18 cellular contexts compared by ENCODE assay signal in genomic region chr16:57971848-57972247, GRCh38. TPM values are rescaled to one million over a fixed set of nuclear protein-coding genes. Genes with fewer than 3 reads are reported as not detected.
DNase-seq lines count a peak whose midpoint lies in the region; ATAC-seq, FAIRE-seq and TF ChIP-seq lines count a peak whose summit lies in the region.
"Had no signal": no experiment of that assay in that cellular context is flagged by ENCODE, and none has a peak within 500 bp of the region (broad histone marks: within the 10 kb centered on the region; RNA-seq: fewer than 3 reads in every experiment).

No MANE protein-coding gene starts in this region.

- H2BK15ac ChIP-seq in H9 (ENCODE audit: low read depth, low read length) = no peak overlapping the region

- H3K27ac Mint-ChIP-seq in activated CD8-positive, alpha-beta T cell treated with anti-CD3 and anti-CD28 coated beads, Interleukin-2, amount 10 ng/mL, durations not matched to agents 7 days and 5 days = peak overlapping the region; percentile 21
- no peak overlapping the region for H3K27ac Mint-ChIP-seq in activated CD8-positive, alpha-beta T cell treated with anti-CD3 and anti-CD28 coated beads for 36 hours
- H3K27ac Mint-ChIP-seq in H9 = peak overlapping the region in 2 of 3 experiments; percentile 9 to 34; a peak in 2 of 7 replicates

- H3K9me3 ChIP-seq in BLaER1 (no peaks in the 10 kb centered on the region), H9 (ENCODE audit: control insufficient read depth, low read depth, low read length) (no peaks in the 10 kb centered on the region), K562 (replicated peaks; ENCODE audit: control insufficient read depth, insufficient read depth, low read depth, low read length) (no peaks in the 10 kb centered on the region)
- H3K9me3 ChIP-seq: BE2C had no signal

- no peaks in the 10 kb centered on the region for H3K9me3 Mint-ChIP-seq in activated CD8-positive, alpha-beta T cell treated with anti-CD3 and anti-CD28 coated beads, Interleukin-2, amount 10 ng/mL, durations not matched to agents 7 days and 5 days (ENCODE audit: insufficient read depth)
- H3K9me3 Mint-ChIP-seq in activated CD8-positive, alpha-beta T cell treated with anti-CD3 and anti-CD28 coated beads for 36 hours = no peaks in the 10 kb centered on the region
- no peaks in the 10 kb centered on the region for H3K9me3 Mint-ChIP-seq in H9
- H3K9me3 Mint-ChIP-seq: CD4-positive, alpha-beta memory T cell had no signal

- H3K36me3 ChIP-seq in BLaER1 (no peaks in the 10 kb centered on the region), K562 (ENCODE audit: control insufficient read depth, insufficient read depth, low read length) (no peaks in the 10 kb centered on the region)
- H3K36me3 ChIP-seq: BE2C had no signal

- H3K27me3 Mint-ChIP-seq in activated CD8-positive, alpha-beta T cell treated with anti-CD3 and anti-CD28 coated beads, Interleukin-2, amount 10 ng/mL, durations not matched to agents 7 days and 5 days (ENCODE audit: low read depth) = peaks cover 2% of the 10 kb centered on the region
- H3K27me3 Mint-ChIP-seq in activated CD8-positive, alpha-beta T cell treated with anti-CD3 and anti-CD28 coated beads for 36 hours = no peaks in the 10 kb centered on the region
- peaks cover 4% of the 10 kb centered on the region for H3K27me3 Mint-ChIP-seq in H9 (ENCODE audit: low read depth)
- H3K27me3 Mint-ChIP-seq: CD4-positive, alpha-beta memory T cell had no signal

- intact Hi-C loops in activated CD8-positive, alpha-beta T cell treated with anti-CD3 and anti-CD28 coated beads for 36 hours (cut with micrococcal nuclease) = no loop called here
- intact Hi-C loops in K562 (cut with micrococcal nuclease) = no loop called here

- H3K27ac ChIP-seq in BLaER1 = no peak overlapping the region
- no peak overlapping the region for H3K27ac ChIP-seq in H9 (ENCODE audit: insufficient read length, low read depth, low read length)
- no peak overlapping the region for H3K27ac ChIP-seq in K562 (ENCODE audit: extremely low read depth, low read depth, low read length)
- H3K27ac ChIP-seq: GM23248 had no signal

- no peak overlapping the region for H2BK120ac ChIP-seq in H9 (ENCODE audit: low read depth, low read length, poor library complexity, severe bottlenecking)

- H3K4me1 ChIP-seq in BLaER1 = peaks cover 15% of the 10 kb centered on the region
- no peaks in the 10 kb centered on the region for H3K4me1 ChIP-seq in H9 (ENCODE audit: insufficient read depth, low read length)
- H3K4me1 ChIP-seq in K562 (replicated peaks in 1 of 2; ENCODE audit: control insufficient read depth in 2 of 2, insufficient read depth in 2 of 2, low read length in 2 of 2) = peaks cover 14 to 20% of the 10 kb centered on the region in 2 experiments
- H3K4me1 ChIP-seq: BE2C had no signal

- TF ChIP-seq RAD21 in K562 (CRISPR knock-in tag; conservative IDR thresholded peaks at IDR 0.05 in 1 of 2, IDR thresholded peaks at IDR 0.05 in 1 of 2) = no peak

- no peak overlapping the region for H3T11ph ChIP-seq in H9 (ENCODE audit: low read length)

- WGBS in H9 (ENCODE audit: extremely low coverage, insufficient read length, low lambda C conversion rate) = no CpG with 5 or more reads among the region's 1 CpG
- WGBS in K562 (ENCODE audit: insufficient coverage, low coverage, missing lambda C conversion rate) = 55% methylated on average over 1 of the region's 1 CpG

- H3K79me1 ChIP-seq in H9 (ENCODE audit: insufficient read depth, low read depth, low read length, poor library complexity, severe bottlenecking) = no peaks in the 10 kb centered on the region

- H3K36me3 Mint-ChIP-seq in activated CD8-positive, alpha-beta T cell treated with anti-CD3 and anti-CD28 coated beads, Interleukin-2, amount 10 ng/mL, durations not matched to agents 7 days and 5 days (ENCODE audit: low read depth) = no peaks in the 10 kb centered on the region
- H3K36me3 Mint-ChIP-seq in activated CD8-positive, alpha-beta T cell treated with anti-CD3 and anti-CD28 coated beads for 36 hours (ENCODE audit: low read depth) = no peaks in the 10 kb centered on the region
- H3K36me3 Mint-ChIP-seq in H9 (ENCODE audit: insufficient read depth in 1 of 3, low read depth in 3 of 3) = no peaks in the 10 kb centered on the region
- H3K36me3 Mint-ChIP-seq: CD14-positive monocyte; CD4-positive, alpha-beta memory T cell had no signal

- H2BK20ac ChIP-seq in H9 (ENCODE audit: low read depth, low read length, poor library complexity, severe bottlenecking) = no peak overlapping the region

- FAIRE-seq in K562 (lab: Jason Lieb, UNC) = no peak
- FAIRE-seq: GM12892, GM18507 had no signal

- TF ChIP-seq EP300 in K562 (IDR thresholded peaks at IDR 0.05; ENCODE audit: low read length) = no peak

- H2AK5ac ChIP-seq in H9 (ENCODE audit: insufficient read length, low read length) = no peak overlapping the region

- H3K23me2 ChIP-seq in H9 (ENCODE audit: insufficient read length, low read depth, low read length, poor library complexity, severe bottlenecking) = no peaks in the 10 kb centered on the region

- ATAC-seq in activated CD8-positive, alpha-beta T cell treated with anti-CD3 and anti-CD28 coated beads, Interleukin-2, amount 10 ng/mL, durations not matched to agents 7 days and 5 days = no peak
- ATAC-seq in activated CD8-positive, alpha-beta T cell treated with anti-CD3 and anti-CD28 coated beads for 36 hours = no peak
- ATAC-seq in K562 (no peak), HG03139 (IDR thresholded peaks at IDR 0.05; ENCODE audit: unreplicated experiment) (no peak)

- H3K9ac ChIP-seq in BLaER1 = no peak overlapping the region
- H3K9ac ChIP-seq in H9 (ENCODE audit: extremely low read depth, insufficient read length, low read length) = no peak overlapping the region
- no peak overlapping the region for H3K9ac ChIP-seq in K562 (ENCODE audit: insufficient read depth in 1 of 2, low read depth in 2 of 2, low read length in 2 of 2)
- H3K9ac ChIP-seq: GM23248 had no signal

- no peak overlapping the region for H3K18ac ChIP-seq in H9 (ENCODE audit: insufficient read length, low read depth, low read length)

- H3K4me2 ChIP-seq in BLaER1 (peak overlapping the region; percentile 19; the same call in 1 of the 2 replicates), H9 (ENCODE audit: insufficient read depth, insufficient read length, low read length) (no peak overlapping the region), K562 (ENCODE audit: insufficient read depth, low read length) (no peak overlapping the region)

- no peak overlapping the region for H2BK5ac ChIP-seq in H9 (ENCODE audit: insufficient read length, low read length)

- no peak for TF ChIP-seq CTCF in activated CD8-positive, alpha-beta T cell treated with anti-CD3 and anti-CD28 coated beads for 36 hours (IDR thresholded peaks at IDR 0.05)
- TF ChIP-seq CTCF in H9 (conservative IDR thresholded peaks at IDR 0.05) (no peak), K562 (IDR thresholded peaks at IDR 0.05 in 2 of 3, conservative IDR thresholded peaks at IDR 0.05 in 1 of 3; ENCODE audit: insufficient read depth in 2 of 3, low read depth in 1 of 3, low read length in 3 of 3) (no peak)

- H3K27me3 ChIP-seq in BLaER1 (no peaks in the 10 kb centered on the region), H9 (ENCODE audit: insufficient read depth, low read length) (no peaks in the 10 kb centered on the region), K562 (ENCODE audit: control insufficient read depth in 2 of 2, insufficient read depth in 2 of 2, low read length in 2 of 2) (no peaks in the 10 kb centered on the region)
- H3K27me3 ChIP-seq: BE2C had no signal

- H3K4me3 ChIP-seq in BLaER1 (no peak overlapping the region), K562 (no peak overlapping the region)
- H3K4me3 ChIP-seq: GM23248 had no signal

- H2BK12ac ChIP-seq in H9 (ENCODE audit: insufficient read length, low read depth, low read length) = no peak overlapping the region

- no peak overlapping the region for H3K4me3 Mint-ChIP-seq in activated CD8-positive, alpha-beta T cell treated with anti-CD3 and anti-CD28 coated beads, Interleukin-2, amount 10 ng/mL, durations not matched to agents 7 days and 5 days
- H3K4me3 Mint-ChIP-seq in activated CD8-positive, alpha-beta T cell treated with anti-CD3 and anti-CD28 coated beads for 36 hours = no peak overlapping the region
- H3K4me3 Mint-ChIP-seq in H9 = no peak overlapping the region
- H3K4me3 Mint-ChIP-seq: CD14-positive monocyte; CD4-positive, alpha-beta memory T cell had no signal

- BruUV-seq in K562 (replicated peaks; lab: Mats Ljungman, UMichigan) = no TSS peak

- H4K5ac ChIP-seq in H9 (ENCODE audit: insufficient read length, low read depth, low read length) = no peak overlapping the region

- no peak overlapping the region for H4K8ac ChIP-seq in H9 (replicated peaks; ENCODE audit: insufficient read length, low read depth, low read length)

- in situ Hi-C loops in K562 (cut with MboI) = no loop called here

- no peak for DNase-seq in activated CD8-positive, alpha-beta T cell treated with anti-CD3 and anti-CD28 coated beads, Interleukin-2, amount 10 ng/mL, durations not matched to agents 7 days and 5 days
- DNase-seq in activated CD8-positive, alpha-beta T cell treated with anti-CD3 and anti-CD28 coated beads for 36 hours = no peak
- DNase-seq in H9 (no peak), K562 (ENCODE audit: extremely low read depth in 1 of 4, low spot score in 3 of 4) (no peak), middle frontal gyrus (ENCODE audit: extremely low spot score, low spot score) (no peak)
- DNase-seq: ACHN; BE2C; CD4-positive, alpha-beta memory T cell; DMS153; DMS79; GM23248; HCEC 1CT had no signal

- H2AFZ ChIP-seq in H9 (ENCODE audit: low read length) = no peak overlapping the region
- no peak overlapping the region for H2AFZ ChIP-seq in K562 (ENCODE audit: low read depth, low read length)
- H2AFZ ChIP-seq: GM23248 had no signal

- no peaks in the 10 kb centered on the region for H4K20me1 ChIP-seq in BLaER1
- no peaks in the 10 kb centered on the region for H4K20me1 ChIP-seq in H9 (ENCODE audit: control insufficient read depth, insufficient read depth, insufficient read length)
- H4K20me1 ChIP-seq in K562 (replicated peaks; ENCODE audit: control insufficient read depth, insufficient read depth, low read length) = no peaks in the 10 kb centered on the region

- no peak overlapping the region for H3K23ac ChIP-seq in H9 (ENCODE audit: insufficient read length, low read depth, low read length)

- CTCF ChIA-PET in activated CD8-positive, alpha-beta T cell treated with anti-CD3 and anti-CD28 coated beads, Interleukin-2, amount 10 ng/mL, durations not matched to agents 7 days and 5 days (lab: Charles Lee) = no interaction called here
- CTCF ChIA-PET in activated CD8-positive, alpha-beta T cell treated with anti-CD3 and anti-CD28 coated beads for 36 hours (lab: Charles Lee) = interaction anchor here (0.7 to 1.5 kb wide), 2 partner anchors 8 to 28 kb away, joined by 3 read pairs; partner anchors contain the start of gene ZNF319
- CTCF ChIA-PET in K562 (lab: Yijun Ruan, JAX; ENCODE audit: low intra/inter-chr PET ratio) = interaction anchor here (0.6 kb wide), 1 partner anchor 74 kb away, joined by 3 read pairs; no protein-coding TSS in a partner anchor

- H3K79me2 ChIP-seq in H9 (ENCODE audit: insufficient read depth, low read length) (no peaks in the 10 kb centered on the region), K562 (ENCODE audit: control insufficient read depth, insufficient read depth, low read length) (no peaks in the 10 kb centered on the region)

- no peak overlapping the region for H3K14ac ChIP-seq in H9 (ENCODE audit: insufficient read depth, low read length)

- no peak overlapping the region for H3K56ac ChIP-seq in H9 (ENCODE audit: insufficient read length, low read depth, low read length)

- no peak overlapping the region for H3K4ac ChIP-seq in H9 (ENCODE audit: low read depth, low read length)

- H3K9me1 ChIP-seq in K562 (ENCODE audit: control insufficient read depth, insufficient read depth, low read length) = peaks cover 6% of the 10 kb centered on the region

- POLR2A ChIA-PET in activated CD8-positive, alpha-beta T cell treated with anti-CD3 and anti-CD28 coated beads, Interleukin-2, amount 10 ng/mL, durations not matched to agents 7 days and 5 days (lab: Charles Lee) = no interaction called here
- POLR2A ChIA-PET in activated CD8-positive, alpha-beta T cell treated with anti-CD3 and anti-CD28 coated beads for 36 hours (lab: Charles Lee) = no interaction called here
- POLR2A ChIA-PET in K562 (lab: Yijun Ruan, JAX) = interaction anchor here (0.6 kb wide), 1 partner anchor 341 kb away, joined by 4 read pairs; no protein-coding TSS in a partner anchor

- no peak for TF ChIP-seq POLR2A in K562 (conservative IDR thresholded peaks at IDR 0.05)

- peaks cover 11% of the 10 kb centered on the region for H3K4me1 Mint-ChIP-seq in activated CD8-positive, alpha-beta T cell treated with anti-CD3 and anti-CD28 coated beads, Interleukin-2, amount 10 ng/mL, durations not matched to agents 7 days and 5 days (ENCODE audit: low read depth)
- H3K4me1 Mint-ChIP-seq in activated CD8-positive, alpha-beta T cell treated with anti-CD3 and anti-CD28 coated beads for 36 hours (ENCODE audit: low read depth) = no peaks in the 10 kb centered on the region
- H3K4me1 Mint-ChIP-seq in H9 = peaks cover 6 to 16% of the 10 kb centered on the region in 2 experiments
- H3K4me1 Mint-ChIP-seq: CD4-positive, alpha-beta memory T cell had no signal

- no peak overlapping the region for H4K91ac ChIP-seq in H9 (ENCODE audit: insufficient read length, low read depth, low read length)

RNA-seq across cellular contexts. Expression of gene CNGB1, which starts 0.9 kb away (rescaled TPM):
- total RNA-seq in activated CD8-positive, alpha-beta T cell treated with anti-CD3 and anti-CD28 coated beads, Interleukin-2, amount 10 ng/mL, durations not matched to agents 7 days and 5 days = not detected
- total RNA-seq in activated CD8-positive, alpha-beta T cell treated with anti-CD3 and anti-CD28 coated beads for 36 hours = not detected
- total RNA-seq in H9 (2021) = not detected in 2 replicates
- not detected in 2 replicates for total RNA-seq in K562 (2011; cell fraction: chromatin; rRNA removed; ENCODE audit: low replicate concordance)
- not detected in 2 replicates for total RNA-seq in K562 (2011; cell fraction: nucleolus; rRNA removed)
- total RNA-seq in K562 (2011; cell fraction: nucleoplasm; rRNA removed) = not detected in 2 replicates
- total RNA-seq in K562 (2014; rRNA removed) = not detected in 2 replicates
- not detected in 2 replicates for total RNA-seq in K562 (2014; rRNA removed; fragmentation: Illumina TruSeq; extraction: Trizol)
- total RNA-seq in K562 (2015; rRNA removed; fragmentation: Illumina TruSeq; extraction: Trizol) = not detected in 2 replicates
- total RNA-seq in K562 (2021) = not detected in 2 replicates
- polyA plus RNA-seq in K562 (2011; rRNA removed) = not detected in 2 replicates
- polyA plus RNA-seq in K562 (2011; cell fraction: cytosol; rRNA removed) = not detected in 2 replicates
- not detected in 2 replicates for polyA plus RNA-seq in K562 (2011; cell fraction: nucleus; rRNA removed)
- polyA plus RNA-seq in K562 (2012) = not detected in 2 replicates
- not detected in 2 replicates for polyA plus RNA-seq in K562 (2014; fragmentation: Illumina TruSeq; extraction: Trizol)
- not detected for polyA plus RNA-seq in K562 (2014; fragmentation: Nextera tagmentation; extraction: Ambion mirVana)
- not detected in 2 replicates for polyA plus RNA-seq in K562 (2014; rRNA removed)
- not detected in 2 replicates for polyA minus RNA-seq in K562 (2011; rRNA and poly(A)+ RNA removed)
- polyA minus RNA-seq in K562 (2011; cell fraction: cytosol; rRNA and poly(A)+ RNA removed) = not detected in 2 replicates
- polyA minus RNA-seq in K562 (2011; cell fraction: nucleus; rRNA and poly(A)+ RNA removed) = not detected in 2 replicates
- total RNA-seq: A172; CD4-positive, alpha-beta memory T cell; GM23248 had no signal
- polyA plus RNA-seq: CD14-positive monocyte; CD4-positive, alpha-beta memory T cell; GM23248 had no signal

RNA-seq across cellular contexts. Expression of gene ZNF319, which starts 28.6 kb away (rescaled TPM):
- 10 to 100 TPM; 16.6 to 17.0 TPM for total RNA-seq in activated CD8-positive, alpha-beta T cell treated with anti-CD3 and anti-CD28 coated beads, Interleukin-2, amount 10 ng/mL, durations not matched to agents 7 days and 5 days
- 1 to 10 TPM; 5.6 to 7.0 TPM for total RNA-seq in activated CD8-positive, alpha-beta T cell treated with anti-CD3 and anti-CD28 coated beads for 36 hours
- total RNA-seq in H9 (2021) (5.6 and 6.6 TPM in 2 replicates), K562 (2014; rRNA removed) (1.4 TPM in 2 replicates), K562 (2014; rRNA removed; fragmentation: Illumina TruSeq; extraction: Trizol) (0.80 and 0.87 TPM in 2 replicates), K562 (2015; rRNA removed; fragmentation: Illumina TruSeq; extraction: Trizol) (1.0 and 1.2 TPM in 2 replicates), K562 (2021) (5.2 and 5.7 TPM in 2 replicates)
- total RNA-seq in K562 (2011; cell fraction: chromatin; rRNA removed; ENCODE audit: low replicate concordance) = 3.7 and 13.4 TPM in 2 replicates
- total RNA-seq in K562 (2011; cell fraction: nucleolus; rRNA removed) = 6.6 and 7.3 TPM in 2 replicates
- total RNA-seq in K562 (2011; cell fraction: nucleoplasm; rRNA removed) = 3.7 and 4.7 TPM in 2 replicates
- polyA plus RNA-seq in K562 (2011; rRNA removed) (1.4 and 2.0 TPM in 2 replicates), K562 (2014; fragmentation: Illumina TruSeq; extraction: Trizol) (2.1 and 3.6 TPM in 2 replicates), K562 (2014; fragmentation: Nextera tagmentation; extraction: Ambion mirVana) (under 1 TPM; 0.20 to 0.31 TPM), K562 (2014; rRNA removed) (2.7 and 3.2 TPM in 2 replicates)
- 2.3 and 3.2 TPM in 2 replicates for polyA plus RNA-seq in K562 (2011; cell fraction: cytosol; rRNA removed)
- 4.9 and 5.1 TPM in 2 replicates for polyA plus RNA-seq in K562 (2011; cell fraction: nucleus; rRNA removed)
- polyA plus RNA-seq in K562 (2012) = 3.2 and 6.6 TPM in 2 replicates
- polyA minus RNA-seq in K562 (2011; rRNA and poly(A)+ RNA removed) = 2.2 and 3.0 TPM in 2 replicates
- polyA minus RNA-seq in K562 (2011; cell fraction: cytosol; rRNA and poly(A)+ RNA removed) = 3.2 and 6.1 TPM in 2 replicates
- 5.5 and 6.2 TPM in 2 replicates for polyA minus RNA-seq in K562 (2011; cell fraction: nucleus; rRNA and poly(A)+ RNA removed)

RNA-seq across cellular contexts. Expression of gene USB1, which starts 29.4 kb away (rescaled TPM):
- total RNA-seq in activated CD8-positive, alpha-beta T cell treated with anti-CD3 and anti-CD28 coated beads, Interleukin-2, amount 10 ng/mL, durations not matched to agents 7 days and 5 days = 10 to 100 TPM; 67.0 to 68.6 TPM
- total RNA-seq in activated CD8-positive, alpha-beta T cell treated with anti-CD3 and anti-CD28 coated beads for 36 hours = 10 to 100 TPM; 32.9 to 37.5 TPM
- total RNA-seq in H9 (2021) (65.0 and 65.6 TPM in 2 replicates), K562 (2014; rRNA removed) (18.0 and 19.4 TPM in 2 replicates), K562 (2014; rRNA removed; fragmentation: Illumina TruSeq; extraction: Trizol) (12.1 and 13.1 TPM in 2 replicates), K562 (2015; rRNA removed; fragmentation: Illumina TruSeq; extraction: Trizol) (16.0 and 18.9 TPM in 2 replicates), K562 (2021) (69.6 and 73.6 TPM in 2 replicates)
- 49.8 and 89.2 TPM in 2 replicates for total RNA-seq in K562 (2011; cell fraction: chromatin; rRNA removed; ENCODE audit: low replicate concordance)
- 52.8 and 56.4 TPM in 2 replicates for total RNA-seq in K562 (2011; cell fraction: nucleolus; rRNA removed)
- 57.2 and 72.5 TPM in 2 replicates for total RNA-seq in K562 (2011; cell fraction: nucleoplasm; rRNA removed)
- polyA plus RNA-seq in K562 (2011; rRNA removed) (46.2 and 60.1 TPM in 2 replicates), K562 (2014; fragmentation: Illumina TruSeq; extraction: Trizol) (64.4 and 93.9 TPM in 2 replicates), K562 (2014; fragmentation: Nextera tagmentation; extraction: Ambion mirVana) (10 to 100 TPM; 11.6 to 12.1 TPM), K562 (2014; rRNA removed) (53.8 and 67.5 TPM in 2 replicates)
- 64.2 and 91.2 TPM in 2 replicates for polyA plus RNA-seq in K562 (2011; cell fraction: cytosol; rRNA removed)
- polyA plus RNA-seq in K562 (2011; cell fraction: nucleus; rRNA removed) = 37.6 and 65.1 TPM in 2 replicates
- 49.3 and 58.2 TPM in 2 replicates for polyA plus RNA-seq in K562 (2012)
- polyA minus RNA-seq in K562 (2011; rRNA and poly(A)+ RNA removed) = 29.9 and 44.9 TPM in 2 replicates
- 42.9 and 56.9 TPM in 2 replicates for polyA minus RNA-seq in K562 (2011; cell fraction: cytosol; rRNA and poly(A)+ RNA removed)
- 27.5 and 27.6 TPM in 2 replicates for polyA minus RNA-seq in K562 (2011; cell fraction: nucleus; rRNA and poly(A)+ RNA removed)

RNA-seq across cellular contexts. Expression of gene MMP15, which starts 53.7 kb away (rescaled TPM):
- under 1 TPM; 0.50 to 0.61 TPM for total RNA-seq in activated CD8-positive, alpha-beta T cell treated with anti-CD3 and anti-CD28 coated beads, Interleukin-2, amount 10 ng/mL, durations not matched to agents 7 days and 5 days
- under 1 TPM; 0.25 to 0.63 TPM for total RNA-seq in activated CD8-positive, alpha-beta T cell treated with anti-CD3 and anti-CD28 coated beads for 36 hours
- 32.9 and 33.6 TPM in 2 replicates for total RNA-seq in H9 (2021)
- 6.1 and 32.3 TPM in 2 replicates for total RNA-seq in K562 (2011; cell fraction: chromatin; rRNA removed; ENCODE audit: low replicate concordance)
- total RNA-seq in K562 (2011; cell fraction: nucleolus; rRNA removed) = 29.6 and 31.0 TPM in 2 replicates
- total RNA-seq in K562 (2011; cell fraction: nucleoplasm; rRNA removed) = 16.6 and 19.7 TPM in 2 replicates
- total RNA-seq in K562 (2014; rRNA removed) = 10.3 and 11.9 TPM in 2 replicates
- total RNA-seq in K562 (2014; rRNA removed; fragmentation: Illumina TruSeq; extraction: Trizol) = 1.9 and 2.9 TPM in 2 replicates
- 5.5 and 5.6 TPM in 2 replicates for total RNA-seq in K562 (2015; rRNA removed; fragmentation: Illumina TruSeq; extraction: Trizol)
- 20.3 and 20.4 TPM in 2 replicates for total RNA-seq in K562 (2021)
- 3.0 and 8.4 TPM in 2 replicates for polyA plus RNA-seq in K562 (2011; rRNA removed)
- 8.5 and 13.5 TPM in 2 replicates for polyA plus RNA-seq in K562 (2011; cell fraction: cytosol; rRNA removed)
- polyA plus RNA-seq in K562 (2011; cell fraction: nucleus; rRNA removed) = 14.8 and 18.6 TPM in 2 replicates
- polyA plus RNA-seq in K562 (2012) = 9.6 and 14.7 TPM in 2 replicates
- 6.3 and 8.6 TPM in 2 replicates for polyA plus RNA-seq in K562 (2014; fragmentation: Illumina TruSeq; extraction: Trizol)
- polyA plus RNA-seq in K562 (2014; fragmentation: Nextera tagmentation; extraction: Ambion mirVana) = under 1 TPM; 0.01 to 0.06 TPM
- 7.9 and 9.6 TPM in 2 replicates for polyA plus RNA-seq in K562 (2014; rRNA removed)
- 2.8 and 3.4 TPM in 2 replicates for polyA minus RNA-seq in K562 (2011; rRNA and poly(A)+ RNA removed)
- 11.7 and 17.5 TPM in 2 replicates for polyA minus RNA-seq in K562 (2011; cell fraction: cytosol; rRNA and poly(A)+ RNA removed)
- 6.5 and 10.6 TPM in 2 replicates for polyA minus RNA-seq in K562 (2011; cell fraction: nucleus; rRNA and poly(A)+ RNA removed)
- polyA plus RNA-seq: CD14-positive monocyte had no signal
